ENCODE assay signal across 16 cellular contexts in genomic region chr3:101229681-101230080, GRCh38.
DNase-seq lines count a peak whose midpoint lies in the region; ATAC-seq, FAIRE-seq and TF ChIP-seq lines count a peak whose summit lies in the region.
"Had no signal": no experiment of that assay in that cellular context is flagged by ENCODE, and none has a peak within 500 bp of the region (broad histone marks: within the 10 kb centered on the region; RNA-seq: fewer than 3 reads in every experiment).

No MANE protein-coding gene starts in this region.

- H3K9me3 ChIP-seq in right atrium auricular region: no peaks in the 10 kb centered on the region
- no peaks in the 10 kb centered on the region for H3K9me3 ChIP-seq in small intestine (ENCODE audit: control insufficient read depth, low read depth)

- H3K36me3 ChIP-seq in right atrium auricular region (no peaks in the 10 kb centered on the region), small intestine (ENCODE audit: control insufficient read depth in 2 of 2, insufficient read depth in 2 of 2, low read length in 2 of 2) (no peaks in the 10 kb centered on the region)

- H3K4me3 ChIP-seq in right atrium auricular region (no peak overlapping the region), LNCaP clone FGC (ENCODE audit: low read depth, low read length) (no peak overlapping the region), dorsolateral prefrontal cortex (no peak overlapping the region), small intestine (ENCODE audit: low read depth in 1 of 2, low read length in 2 of 2) (no peak overlapping the region)

- H3K27ac ChIP-seq in right atrium auricular region (no peak overlapping the region), dorsolateral prefrontal cortex (no peak overlapping the region), small intestine (ENCODE audit: low read depth in 1 of 2, low read length in 1 of 2) (no peak overlapping the region)

- H3K27me3 ChIP-seq in right atrium auricular region (no peaks in the 10 kb centered on the region), dorsolateral prefrontal cortex (peaks cover 0 to 3% (median 0%) of the 10 kb centered on the region in 45 donors), small intestine (ENCODE audit: control insufficient read depth in 2 of 2, insufficient read depth in 2 of 2, low read length in 2 of 2) (no peaks in the 10 kb centered on the region)

- WGBS in small intestine, 3 donors: 48 to 73% (median 60%) methylated on average over 4 of the region's 4 CpGs

- intact Hi-C loops in Right ventricle myocardium inferior (cut with DNase I): loop anchor here (1.0 kb wide), 1 partner anchor 153 kb away; no protein-coding TSS in a partner anchor
- intact Hi-C loops in dorsolateral prefrontal cortex (cut with DNase I): no loop called here

- DNase-seq in Right ventricle myocardium inferior (ENCODE audit: missing footprints): no peak
- DNase-seq in right atrium auricular region (ENCODE audit: low spot score): no peak
- DNase-seq in LNCaP clone FGC (ENCODE audit: low read depth): no peak
- DNase-seq in dorsolateral prefrontal cortex: no peak
- peak; percentile 21 for DNase-seq in small intestine
- no peak for DNase-seq in NCI-H1436 treated with DMSO at 0.1 percent for 48 hours (lab: John Stamatoyannopoulos, UW)
- DNase-seq in NCI-H82 (lab: John Stamatoyannopoulos, UW): no peak
- DNase-seq: activated CD4-positive, alpha-beta T cell treated with anti-CD3 and anti-CD28 coated beads, Interleukin-2, amount 50 U/mL, for 1 hour; activated naive CD4-positive, alpha-beta T cell; C1 segment of cervical spinal cord; cerebellar nuclear complex; Karpas-422; stimulated activated CD4-positive, alpha-beta T cell treated with anti-CD3 and anti-CD28 coated beads, Interleukin-4, amount 100 ng/mL, for 1 hour; stimulated activated naive B cell treated with anti-CD40 and anti-IgM and Interleukin-4, amounts not matched to agents 10 μg/mL and 1 μg/mL and 100 μg/mL, for 72 hours had no signal

- FAIRE-seq in small intestine (lab: Jason Lieb, UNC): no peak

- ATAC-seq in Right ventricle myocardium inferior (peak; percentile 49), GM21529 (IDR thresholded peaks at IDR 0.05; ENCODE audit: unreplicated experiment) (no peak)
- ATAC-seq: esophagus mucosa; stimulated activated naive B cell treated with anti-CD40 and anti-IgM and Interleukin-4, amounts not matched to agents 10 μg/mL and 1 μg/mL and 100 μg/mL, for 72 hours had no signal

- H3K4me1 ChIP-seq in right atrium auricular region (no peaks in the 10 kb centered on the region), small intestine (ENCODE audit: control insufficient read depth in 2 of 2, insufficient read depth in 1 of 2, low read depth in 1 of 2, low read length in 1 of 2) (no peaks in the 10 kb centered on the region)

- peak in 1 of 2 donors; percentile 44 for TF ChIP-seq CTCF in right atrium auricular region (IDR thresholded peaks at IDR 0.05)
- peak; percentile 69 for TF ChIP-seq CTCF in LNCaP clone FGC (IDR thresholded peaks at IDR 0.05; ENCODE audit: control insufficient read depth, extremely low read depth, insufficient read depth)
- peak in 42 of 56 donors; percentile 8 to 47 (median 28) for TF ChIP-seq CTCF in dorsolateral prefrontal cortex (IDR thresholded peaks at IDR 0.05 in 54 of 56, conservative IDR thresholded peaks at IDR 0.05 in 2 of 56; ENCODE audit: low read depth in 1 of 56, partially characterized antibody in 56 of 56)
